Comparison of ENCODE assay signal across 1 cellular context in the genomic region with DNA sequence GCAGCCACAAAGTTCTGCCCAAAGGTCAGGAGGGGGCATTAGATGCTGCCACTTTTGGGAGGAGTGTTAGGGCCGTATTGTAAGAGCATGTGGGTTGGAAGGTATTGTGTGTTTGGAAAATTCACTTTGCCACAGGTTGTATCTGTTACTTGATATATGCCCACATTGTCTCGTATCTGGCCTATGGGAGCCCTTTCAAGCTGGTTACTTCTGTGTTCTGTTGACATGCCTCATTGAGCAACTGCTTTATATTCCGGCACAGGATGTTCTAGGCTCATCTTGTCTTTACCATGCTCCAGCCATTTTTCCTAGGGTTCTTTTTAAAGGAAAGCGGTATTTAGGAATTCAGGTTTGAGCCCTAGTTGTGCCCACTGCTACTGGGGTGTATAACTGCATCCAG.
TF ChIP-seq lines count a peak whose summit lies in the region.

No MANE protein-coding gene starts in this region.

TF ChIP-seq in GM23338, 12 proteins besides CTCF, POLR2A, EP300 and RAD21 (continued from another document):
- TF ChIP-seq JUNB (IDR thresholded peaks at IDR 0.05; ENCODE audit: unreplicated experiment) (no peak), CREB1 (CRISPR knock-in tag; IDR thresholded peaks at IDR 0.05; ENCODE audit: low read depth) (no peak), ZNF114 (CRISPR knock-in tag; IDR thresholded peaks at IDR 0.05) (no peak), STAT1 (IDR thresholded peaks at IDR 0.05; ENCODE audit: unreplicated experiment) (no peak), NANOG (IDR thresholded peaks at IDR 0.05; ENCODE audit: borderline replicate concordance) (no peak)
- TF ChIP-seq, protein P1, sequence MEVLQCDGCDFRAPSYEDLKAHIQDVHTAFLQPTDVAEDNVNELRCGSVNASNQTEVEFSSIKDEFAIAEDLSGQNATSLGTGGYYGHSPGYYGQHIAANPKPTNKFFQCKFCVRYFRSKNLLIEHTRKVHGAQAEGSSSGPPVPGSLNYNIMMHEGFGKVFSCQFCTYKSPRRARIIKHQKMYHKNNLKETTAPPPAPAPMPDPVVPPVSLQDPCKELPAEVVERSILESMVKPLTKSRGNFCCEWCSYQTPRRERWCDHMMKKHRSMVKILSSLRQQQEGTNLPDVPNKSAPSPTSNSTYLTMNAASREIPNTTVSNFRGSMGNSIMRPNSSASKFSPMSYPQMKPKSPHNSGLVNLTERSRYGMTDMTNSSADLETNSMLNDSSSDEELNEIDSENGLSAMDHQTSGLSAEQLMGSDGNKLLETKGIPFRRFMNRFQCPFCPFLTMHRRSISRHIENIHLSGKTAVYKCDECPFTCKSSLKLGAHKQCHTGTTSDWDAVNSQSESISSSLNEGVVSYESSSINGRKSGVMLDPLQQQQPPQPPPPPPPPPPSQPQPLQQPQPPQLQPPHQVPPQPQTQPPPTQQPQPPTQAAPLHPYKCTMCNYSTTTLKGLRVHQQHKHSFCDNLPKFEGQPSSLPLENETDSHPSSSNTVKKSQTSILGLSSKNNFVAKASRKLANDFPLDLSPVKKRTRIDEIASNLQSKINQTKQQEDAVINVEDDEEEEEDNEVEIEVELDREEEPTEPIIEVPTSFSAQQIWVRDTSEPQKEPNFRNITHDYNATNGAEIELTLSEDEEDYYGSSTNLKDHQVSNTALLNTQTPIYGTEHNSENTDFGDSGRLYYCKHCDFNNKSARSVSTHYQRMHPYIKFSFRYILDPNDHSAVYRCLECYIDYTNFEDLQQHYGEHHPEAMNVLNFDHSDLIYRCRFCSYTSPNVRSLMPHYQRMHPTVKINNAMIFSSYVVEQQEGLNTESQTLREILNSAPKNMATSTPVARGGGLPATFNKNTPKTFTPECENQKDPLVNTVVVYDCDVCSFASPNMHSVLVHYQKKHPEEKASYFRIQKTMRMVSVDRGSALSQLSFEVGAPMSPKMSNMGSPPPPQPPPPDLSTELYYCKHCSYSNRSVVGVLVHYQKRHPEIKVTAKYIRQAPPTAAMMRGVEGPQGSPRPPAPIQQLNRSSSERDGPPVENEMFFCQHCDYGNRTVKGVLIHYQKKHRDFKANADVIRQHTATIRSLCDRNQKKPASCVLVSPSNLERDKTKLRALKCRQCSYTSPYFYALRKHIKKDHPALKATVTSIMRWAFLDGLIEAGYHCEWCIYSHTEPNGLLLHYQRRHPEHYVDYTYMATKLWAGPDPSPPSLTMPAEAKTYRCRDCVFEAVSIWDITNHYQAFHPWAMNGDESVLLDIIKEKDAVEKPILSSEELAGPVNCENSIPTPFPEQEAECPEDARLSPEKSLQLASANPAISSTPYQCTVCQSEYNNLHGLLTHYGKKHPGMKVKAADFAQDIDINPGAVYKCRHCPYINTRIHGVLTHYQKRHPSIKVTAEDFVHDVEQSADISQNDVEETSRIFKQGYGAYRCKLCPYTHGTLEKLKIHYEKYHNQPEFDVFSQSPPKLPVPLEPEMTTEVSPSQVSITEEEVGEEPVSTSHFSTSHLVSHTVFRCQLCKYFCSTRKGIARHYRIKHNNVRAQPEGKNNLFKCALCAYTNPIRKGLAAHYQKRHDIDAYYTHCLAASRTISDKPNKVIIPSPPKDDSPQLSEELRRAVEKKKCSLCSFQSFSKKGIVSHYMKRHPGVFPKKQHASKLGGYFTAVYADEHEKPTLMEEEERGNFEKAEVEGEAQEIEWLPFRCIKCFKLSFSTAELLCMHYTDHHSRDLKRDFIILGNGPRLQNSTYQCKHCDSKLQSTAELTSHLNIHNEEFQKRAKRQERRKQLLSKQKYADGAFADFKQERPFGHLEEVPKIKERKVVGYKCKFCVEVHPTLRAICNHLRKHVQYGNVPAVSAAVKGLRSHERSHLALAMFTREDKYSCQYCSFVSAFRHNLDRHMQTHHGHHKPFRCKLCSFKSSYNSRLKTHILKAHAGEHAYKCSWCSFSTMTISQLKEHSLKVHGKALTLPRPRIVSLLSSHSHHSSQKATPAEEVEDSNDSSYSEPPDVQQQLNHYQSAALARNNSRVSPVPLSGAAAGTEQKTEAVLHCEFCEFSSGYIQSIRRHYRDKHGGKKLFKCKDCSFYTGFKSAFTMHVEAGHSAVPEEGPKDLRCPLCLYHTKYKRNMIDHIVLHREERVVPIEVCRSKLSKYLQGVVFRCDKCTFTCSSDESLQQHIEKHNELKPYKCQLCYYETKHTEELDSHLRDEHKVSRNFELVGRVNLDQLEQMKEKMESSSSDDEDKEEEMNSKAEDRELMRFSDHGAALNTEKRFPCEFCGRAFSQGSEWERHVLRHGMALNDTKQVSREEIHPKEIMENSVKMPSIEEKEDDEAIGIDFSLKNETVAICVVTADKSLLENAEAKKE (CRISPR knock-in tag; IDR thresholded peaks at IDR 0.05): no peak
